ENCODE assay signal across 15 cellular contexts in genomic region chr6:17928514-17929430, GRCh38. TPM values are rescaled to one million over a fixed set of nuclear protein-coding genes. Genes with fewer than 3 reads are reported as not detected.
DNase-seq lines count a peak whose midpoint lies in the region; ATAC-seq and TF ChIP-seq lines count a peak whose summit lies in the region.
"Had no signal": no experiment of that assay in that cellular context is flagged by ENCODE, and none has a peak within 500 bp of the region (broad histone marks: within the 10 kb centered on the region; RNA-seq: fewer than 3 reads in every experiment).

No MANE protein-coding gene starts in this region.

- H3K4me1 Mint-ChIP-seq in chondrocyte (ENCODE audit: low read depth), result peaks cover 75% of the 10 kb centered on the region
- H3K4me1 Mint-ChIP-seq: activated CD4-positive, alpha-beta memory T cell treated with anti-CD3 and anti-CD28 coated beads, Interleukin-2, amount 10 ng/mL, durations not matched to agents 7 days and 5 days; activated naive CD8-positive, alpha-beta T cell treated with anti-CD3 and anti-CD28 coated beads, Interleukin-2, amount 50 U/mL, for 24 hours; T-cell had no signal

- no peaks in the 10 kb centered on the region for H3K36me3 Mint-ChIP-seq in chondrocyte (ENCODE audit: low read depth)
- H3K36me3 Mint-ChIP-seq: naive thymus-derived CD8-positive, alpha-beta T cell; T-cell had no signal

- ATAC-seq in right lobe of liver, result no peak
- no peak for ATAC-seq in GM21717 (IDR thresholded peaks at IDR 0.05; ENCODE audit: unreplicated experiment)
- ATAC-seq in HG03159 (IDR thresholded peaks at IDR 0.05; ENCODE audit: unreplicated experiment), result no peak
- ATAC-seq: activated naive CD8-positive, alpha-beta T cell treated with anti-CD3 and anti-CD28 coated beads, Interleukin-2, amount 50 U/mL, for 24 hours; HCT116; naive thymus-derived CD8-positive, alpha-beta T cell; T-cell had no signal

- H3K4me1 ChIP-seq in right lobe of liver (peaks cover 0 to 41% (median 21%) of the 10 kb centered on the region in 4 donors), tibial artery (peaks cover 11 to 88% (median 55%) of the 10 kb centered on the region in 4 donors)

- intact Hi-C loops in right lobe of liver (cut with DNase I), result no loop called here
- intact Hi-C loops in tibial artery (cut with DNase I; ENCODE audit: low total_unique reads), result no loop called here

- WGBS in right lobe of liver (ENCODE audit: insufficient coverage, low coverage, low lambda C conversion rate, missing lambda C conversion rate), result 81% methylated on average over 4 of the region's 5 CpGs

- H3K4me3 Mint-ChIP-seq in chondrocyte (ENCODE audit: unreplicated experiment), result peak overlapping the region; percentile 34
- H3K4me3 Mint-ChIP-seq: activated CD4-positive, alpha-beta memory T cell treated with anti-CD3 and anti-CD28 coated beads, Interleukin-2, amount 10 ng/mL, durations not matched to agents 7 days and 5 days; activated naive CD8-positive, alpha-beta T cell treated with anti-CD3 and anti-CD28 coated beads, Interleukin-2, amount 50 U/mL, for 24 hours; naive thymus-derived CD8-positive, alpha-beta T cell; T-cell had no signal

- H3K4me3 ChIP-seq in right lobe of liver (no peak overlapping the region), tibial artery (no peak overlapping the region)

- peak; percentile 35 for DNase-seq in OCI-M1 (lab: John Stamatoyannopoulos, UW)
- DNase-seq in chondrocyte (ENCODE audit: low spot score), result no peak
- DNase-seq in right lobe of liver, result no peak
- no peak for DNase-seq in tibial artery
- DNase-seq in medulla oblongata (ENCODE audit: extremely low spot score), result no peak
- no peak for DNase-seq in stimulated activated CD4-positive, alpha-beta T cell treated with anti-CD3 and anti-CD28 coated beads, Interleukin-1b, Interleukin-23, amount 100 ng/mL, for 48 hours
- DNase-seq: activated CD4-positive, alpha-beta memory T cell treated with anti-CD3 and anti-CD28 coated beads, Interleukin-2, amount 10 ng/mL, durations not matched to agents 7 days and 5 days; activated naive CD8-positive, alpha-beta T cell treated with anti-CD3 and anti-CD28 coated beads, Interleukin-2, amount 50 U/mL, for 24 hours; DMS79 treated with DMSO at 0.1 percent for 48 hours; naive thymus-derived CD8-positive, alpha-beta T cell; NCI-H526; T-cell had no signal

- H3K9me3 Mint-ChIP-seq in chondrocyte (ENCODE audit: low read depth), result no peaks in the 10 kb centered on the region
- H3K9me3 Mint-ChIP-seq: activated CD4-positive, alpha-beta memory T cell treated with anti-CD3 and anti-CD28 coated beads, Interleukin-2, amount 10 ng/mL, durations not matched to agents 7 days and 5 days; activated naive CD8-positive, alpha-beta T cell treated with anti-CD3 and anti-CD28 coated beads, Interleukin-2, amount 50 U/mL, for 24 hours; naive thymus-derived CD8-positive, alpha-beta T cell; T-cell had no signal

- peak overlapping the region; percentile 96 for H3K27ac Mint-ChIP-seq in chondrocyte (ENCODE audit: unreplicated experiment)
- H3K27ac Mint-ChIP-seq: activated CD4-positive, alpha-beta memory T cell treated with anti-CD3 and anti-CD28 coated beads, Interleukin-2, amount 10 ng/mL, durations not matched to agents 7 days and 5 days; activated naive CD8-positive, alpha-beta T cell treated with anti-CD3 and anti-CD28 coated beads, Interleukin-2, amount 50 U/mL, for 24 hours; naive thymus-derived CD8-positive, alpha-beta T cell; T-cell had no signal

- no peaks in the 10 kb centered on the region for H3K27me3 Mint-ChIP-seq in chondrocyte (ENCODE audit: low read depth)

- H3K9me3 ChIP-seq in right lobe of liver, result no peaks in the 10 kb centered on the region
- no peaks in the 10 kb centered on the region for H3K9me3 ChIP-seq in tibial artery

- no peak for TF ChIP-seq POLR2A in right lobe of liver (IDR thresholded peaks at IDR 0.05)

- no peaks in the 10 kb centered on the region for H3K27me3 ChIP-seq in right lobe of liver
- H3K27me3 ChIP-seq in tibial artery, result no peaks in the 10 kb centered on the region

- H3K27ac ChIP-seq in right lobe of liver (peak overlapping the region; percentile 25 to 87 (median 80)), tibial artery (peak overlapping the region; percentile 45 to 61)

- no peaks in the 10 kb centered on the region for H3K36me3 ChIP-seq in right lobe of liver
- no peaks in the 10 kb centered on the region for H3K36me3 ChIP-seq in tibial artery

- TF ChIP-seq CTCF in chondrocyte (IDR thresholded peaks at IDR 0.05), result no peak
- TF ChIP-seq CTCF in right lobe of liver (IDR thresholded peaks at IDR 0.05), result no peak
- no peak for TF ChIP-seq CTCF in tibial artery (IDR thresholded peaks at IDR 0.05)

RNA-seq across cellular contexts. Expression of gene KIF13A, which starts 58.7 kb away (rescaled TPM):
- 39.5 to 51.9 TPM (median 49.7 TPM) in 3 replicates for total RNA-seq in chondrocyte
- total RNA-seq in right lobe of liver, result 10 to 100 TPM; 17.7 to 19.4 (median 18.4) TPM
- total RNA-seq: activated CD4-positive, alpha-beta memory T cell treated with anti-CD3 and anti-CD28 coated beads, Interleukin-2, amount 10 ng/mL, durations not matched to agents 7 days and 5 days had no signal
